Comparison of ENCODE assay signal across 19 cellular contexts in genomic region chrX:79117078-79117477, GRCh38. TPM values are rescaled to one million over a fixed set of nuclear protein-coding genes. Genes with fewer than 3 reads are reported as not detected.
DNase-seq lines count a peak whose midpoint lies in the region; ATAC-seq, FAIRE-seq and TF ChIP-seq lines count a peak whose summit lies in the region.
"Had no signal": no experiment of that assay in that cellular context is flagged by ENCODE, and none has a peak within 500 bp of the region (broad histone marks: within the 10 kb centered on the region; RNA-seq: fewer than 3 reads in every experiment).

No MANE protein-coding gene starts in this region.

- H3K4me1 Mint-ChIP-seq in activated naive CD4-positive, alpha-beta T cell treated with anti-CD3 and anti-CD28 coated beads for 36 hours (ENCODE audit: low read depth) = peaks cover 46% of the 10 kb centered on the region
- peaks cover 19% of the 10 kb centered on the region for H3K4me1 Mint-ChIP-seq in activated naive CD4-positive, alpha-beta T cell treated with anti-CD3 and anti-CD28 coated beads, Interleukin-2, amount 10 ng/mL, durations not matched to agents 7 days and 5 days
- H3K4me1 Mint-ChIP-seq in nephron progenitor cell = no peaks in the 10 kb centered on the region

- SMC1A ChIA-PET in GM12878 (lab: Charles Lee; ENCODE audit: uncharacterized antibody, unreplicated experiment) = interaction anchor here (1.4 to 12.3 kb wide), 3 partner anchors 9 to 19 kb away, joined by 3 to 128 read pairs (median 4); no protein-coding TSS in a partner anchor

- no peak overlapping the region for H2AFZ ChIP-seq in GM12878 (ENCODE audit: control insufficient read depth, low read depth, low read length)

- peaks cover 8% of the 10 kb centered on the region for H3K9me3 Mint-ChIP-seq in activated naive CD4-positive, alpha-beta T cell treated with anti-CD3 and anti-CD28 coated beads for 36 hours
- peaks cover 16% of the 10 kb centered on the region for H3K9me3 Mint-ChIP-seq in activated naive CD4-positive, alpha-beta T cell treated with anti-CD3 and anti-CD28 coated beads, Interleukin-2, amount 10 ng/mL, durations not matched to agents 7 days and 5 days
- peaks cover 21% of the 10 kb centered on the region for H3K9me3 Mint-ChIP-seq in nephron progenitor cell

- no TSS peak for BruUV-seq in GM12878 (replicated peaks; lab: Mats Ljungman, UMichigan)

- in situ Hi-C loops in GM12878 (cut with MboI) = no loop called here
- in situ Hi-C loops in GM13976 (cut with MboI; ENCODE audit: low sequenced_read_pairs, unreplicated experiment) = no loop called here

- POLR2A ChIA-PET in GM12878 (lab: Charles Lee) = interaction anchor here (0.6 kb wide), 1 partner anchor 1692 kb away, joined by 5 read pairs; no protein-coding TSS in a partner anchor

- no peak overlapping the region for H3K4me3 ChIP-seq in GM12878
- H3K4me3 ChIP-seq: pancreas, thyroid gland had no signal

- H3K27ac Mint-ChIP-seq in activated naive CD4-positive, alpha-beta T cell treated with anti-CD3 and anti-CD28 coated beads for 36 hours = no peak overlapping the region
- H3K27ac Mint-ChIP-seq in activated naive CD4-positive, alpha-beta T cell treated with anti-CD3 and anti-CD28 coated beads, Interleukin-2, amount 10 ng/mL, durations not matched to agents 7 days and 5 days = no peak overlapping the region
- no peak overlapping the region for H3K27ac Mint-ChIP-seq in nephron progenitor cell

- no peak overlapping the region for H3K4me2 ChIP-seq in GM12878 (ENCODE audit: control insufficient read depth, insufficient read depth)

- H4K20me1 ChIP-seq in GM12878 (ENCODE audit: control insufficient read depth, insufficient read depth) = no peaks in the 10 kb centered on the region

- no peaks in the 10 kb centered on the region for H3K4me1 ChIP-seq in GM12878 (ENCODE audit: control insufficient read depth, insufficient read depth, low read length)
- H3K4me1 ChIP-seq: pancreas, thyroid gland had no signal

- TF ChIP-seq CTCF in GM12878 (IDR thresholded peaks at IDR 0.05 in 2 of 3, conservative IDR thresholded peaks at IDR 0.05 in 1 of 3; ENCODE audit: control insufficient read depth in 2 of 3, extremely low read depth in 1 of 3, insufficient read depth in 1 of 3, low read depth in 3 of 3, low read length in 3 of 3) = no peak
- no peak for TF ChIP-seq CTCF in nephron progenitor cell (IDR thresholded peaks at IDR 0.05)
- no peak for TF ChIP-seq CTCF in GM13976 (IDR thresholded peaks at IDR 0.05; ENCODE audit: borderline replicate concordance, control extremely low read depth, extremely low read depth, insufficient read depth, missing control alignments)

- ATAC-seq in HG03565 (IDR thresholded peaks at IDR 0.05; ENCODE audit: unreplicated experiment) (peak; percentile 49), GM12878 (peak; percentile 98), HG03280 (IDR thresholded peaks at IDR 0.05; ENCODE audit: unreplicated experiment) (no peak)
- ATAC-seq: HepG2, pancreas had no signal

- H3K27ac ChIP-seq in GM12878 (ENCODE audit: control insufficient read depth, insufficient read depth) = no peak overlapping the region
- H3K27ac ChIP-seq: pancreas, thyroid gland had no signal

- H3K27me3 Mint-ChIP-seq in activated naive CD4-positive, alpha-beta T cell treated with anti-CD3 and anti-CD28 coated beads for 36 hours (ENCODE audit: low read depth) = no peaks in the 10 kb centered on the region
- no peaks in the 10 kb centered on the region for H3K27me3 Mint-ChIP-seq in activated naive CD4-positive, alpha-beta T cell treated with anti-CD3 and anti-CD28 coated beads, Interleukin-2, amount 10 ng/mL, durations not matched to agents 7 days and 5 days
- H3K27me3 Mint-ChIP-seq in nephron progenitor cell (ENCODE audit: low read depth, poor library complexity) = peaks cover 4% of the 10 kb centered on the region

- no peak for FAIRE-seq in GM12878 (lab: Jason Lieb, UNC)
- FAIRE-seq: frontal cortex, HepG2, pancreas had no signal

- peak overlapping the region; percentile 52 for H3K4me3 Mint-ChIP-seq in activated naive CD4-positive, alpha-beta T cell treated with anti-CD3 and anti-CD28 coated beads for 36 hours
- no peak overlapping the region for H3K4me3 Mint-ChIP-seq in activated naive CD4-positive, alpha-beta T cell treated with anti-CD3 and anti-CD28 coated beads, Interleukin-2, amount 10 ng/mL, durations not matched to agents 7 days and 5 days
- no peak overlapping the region for H3K4me3 Mint-ChIP-seq in nephron progenitor cell

- CTCF ChIA-PET in activated naive CD4-positive, alpha-beta T cell treated with anti-CD3 and anti-CD28 coated beads for 36 hours (lab: Charles Lee) = no interaction called here
- CTCF ChIA-PET in activated naive CD4-positive, alpha-beta T cell treated with anti-CD3 and anti-CD28 coated beads, Interleukin-2, amount 10 ng/mL, durations not matched to agents 7 days and 5 days (lab: Charles Lee) = no interaction called here
- CTCF ChIA-PET in GM12878 (lab: Yijun Ruan, JAX) = interaction anchor here (1.3 kb wide), 1 partner anchor 9 kb away, joined by 3 read pairs; no protein-coding TSS in a partner anchor

- intact Hi-C loops in activated naive CD4-positive, alpha-beta T cell treated with anti-CD3 and anti-CD28 coated beads for 36 hours (cut with micrococcal nuclease) = loop anchor here (2.0 kb wide), 1 partner anchor 18 kb away; no protein-coding TSS in a partner anchor
- intact Hi-C loops in GM12878 (cut with micrococcal nuclease; ENCODE audit: unreplicated experiment) = no loop called here

- WGBS in GM12878 (ENCODE audit: insufficient coverage, insufficient replicate concordance, low lambda C conversion rate, missing lambda C conversion rate) = 5% methylated on average over 1 of the region's 1 CpG

- H3K9ac ChIP-seq in GM12878 (ENCODE audit: control insufficient read depth, insufficient read depth, low read length) = no peak overlapping the region

- no peak for TF ChIP-seq POLR2A in GM12878 (IDR thresholded peaks at IDR 0.05; ENCODE audit: low read depth, low read length)

- TF ChIP-seq EP300 in GM12878 (IDR thresholded peaks at IDR 0.05; ENCODE audit: borderline replicate concordance in 1 of 2, control insufficient read depth in 1 of 2, low read depth in 2 of 2, low read length in 2 of 2) = no peak

- RAD21 ChIA-PET in GM12878 (lab: Charles Lee; ENCODE audit: unreplicated experiment) = interaction anchor here (1.3 kb wide), 1 partner anchor 25 kb away, joined by 3 read pairs; no protein-coding TSS in a partner anchor

- H3K27me3 ChIP-seq in GM12878 (replicated peaks in 1 of 2; ENCODE audit: control insufficient read depth in 2 of 2, insufficient read depth in 2 of 2, low read length in 1 of 2) = no peaks in the 10 kb centered on the region
- H3K27me3 ChIP-seq: thyroid gland had no signal

- H3K9me3 ChIP-seq in GM12878 (replicated peaks; ENCODE audit: control insufficient read depth, insufficient read depth, low read length) = peaks cover 10% of the 10 kb centered on the region; the same call in 2 of the 3 replicates
- H3K9me3 ChIP-seq: pancreas, thyroid gland had no signal

- H3K79me2 ChIP-seq in GM12878 (ENCODE audit: control insufficient read depth, insufficient read depth, low read length) = no peaks in the 10 kb centered on the region

- no peak for DNase-seq in activated naive CD4-positive, alpha-beta T cell treated with anti-CD3 and anti-CD28 coated beads for 36 hours
- no peak for DNase-seq in activated naive CD4-positive, alpha-beta T cell treated with anti-CD3 and anti-CD28 coated beads, Interleukin-2, amount 10 ng/mL, durations not matched to agents 7 days and 5 days
- DNase-seq in GM12878 (ENCODE audit: low read depth, low spot score) (no peak), nephron progenitor cell (no peak), cerebellum (ENCODE audit: low spot score) (no peak), GM13976 (ENCODE audit: low spot score) (no peak)
- DNase-seq: activated gamma-delta T cell; DMS 273 treated with DMSO at 0.1 percent for 48 hours; effector memory CD4-positive, alpha-beta T cell; H7; mesendoderm; NCI-H1417 treated with DMSO at 0.1 percent for 48 hours; NCI-H446 treated with DMSO at 0.1 percent for 48 hours; pancreas; thyroid gland had no signal

- no peak for TF ChIP-seq RAD21 in GM12878 (IDR thresholded peaks at IDR 0.05; ENCODE audit: insufficient read depth, low read depth, low read length)

- H3K36me3 ChIP-seq in GM12878 (ENCODE audit: control insufficient read depth in 2 of 2, insufficient read depth in 2 of 2, low read length in 1 of 2) = no peaks in the 10 kb centered on the region
- H3K36me3 ChIP-seq: pancreas, thyroid gland had no signal

- peaks cover 10% of the 10 kb centered on the region for H3K36me3 Mint-ChIP-seq in activated naive CD4-positive, alpha-beta T cell treated with anti-CD3 and anti-CD28 coated beads for 36 hours (ENCODE audit: low read depth)
- peaks cover 2% of the 10 kb centered on the region for H3K36me3 Mint-ChIP-seq in activated naive CD4-positive, alpha-beta T cell treated with anti-CD3 and anti-CD28 coated beads, Interleukin-2, amount 10 ng/mL, durations not matched to agents 7 days and 5 days
- no peaks in the 10 kb centered on the region for H3K36me3 Mint-ChIP-seq in nephron progenitor cell (ENCODE audit: low read depth)

TF ChIP-seq in GM12878, 131 proteins besides CTCF, POLR2A, EP300 and RAD21:
- peak; percentile 43 for TF ChIP-seq RUNX3 (IDR thresholded peaks at IDR 0.05; ENCODE audit: low read length)
- TF ChIP-seq MYC (IDR thresholded peaks at IDR 0.05; ENCODE audit: insufficient read depth, insufficient read length, insufficient replicate concordance, low read length, severe bottlenecking) = no peak
- peak; percentile 32; the same call in 1 of the 2 replicates for TF ChIP-seq MTA2 (IDR thresholded peaks at IDR 0.05; ENCODE audit: low read depth)

RNA-seq across cellular contexts. Expression of gene GPR174, which starts 27.4 kb away (rescaled TPM):
- total RNA-seq in activated naive CD4-positive, alpha-beta T cell treated with anti-CD3 and anti-CD28 coated beads for 36 hours = 1 to 10 TPM; 9.0 TPM
- total RNA-seq in GM12878 (2013; cell fraction: nucleolus; rRNA removed) = 163 and 164 TPM in 2 replicates
- 6.6 and 7.7 TPM in 2 replicates for total RNA-seq in GM12878 (2014; rRNA removed)
- 6.4 and 7.4 TPM in 2 replicates for total RNA-seq in GM12878 (2014; rRNA removed; fragmentation: Illumina TruSeq; extraction: Trizol)
- total RNA-seq in GM12878 (2021) = 5.5 and 5.7 TPM in 2 replicates
- polyA plus RNA-seq in GM12878 (2011; ENCODE audit: low read depth) = 4.6 TPM
- polyA plus RNA-seq in GM12878 (2011; rRNA removed) = 116 and 118 TPM in 2 replicates
- 68.1 and 86.2 TPM in 2 replicates for polyA plus RNA-seq in GM12878 (2011; cell fraction: cytosol; rRNA removed)
- 84.7 and 106 TPM in 2 replicates for polyA plus RNA-seq in GM12878 (2011; cell fraction: nucleus; rRNA removed)
- polyA plus RNA-seq in GM12878 (2012) = 3.7 and 3.9 TPM in 2 replicates
- polyA plus RNA-seq in GM12878 (2014; fragmentation: Illumina TruSeq; extraction: Trizol) = 6.8 and 7.4 TPM in 2 replicates
- polyA plus RNA-seq in GM12878 (2014; fragmentation: Nextera tagmentation; extraction: Ambion mirVana) = 1 to 10 TPM; 1.2 to 1.3 TPM
- 4.1 and 5.2 TPM in 2 replicates for polyA plus RNA-seq in GM12878 (2014; rRNA removed)
- 1 to 10 TPM; 2.5 to 2.9 TPM for polyA plus RNA-seq in GM12878 (2016; fragmentation: Nextera tagmentation; extraction: Ambion mirVana)
- 406 and 510 TPM in 2 replicates for polyA minus RNA-seq in GM12878 (2011; rRNA and poly(A)+ RNA removed)
- polyA minus RNA-seq in GM12878 (2011; cell fraction: cytosol; rRNA and poly(A)+ RNA removed) = 58.7 and 63.0 TPM in 2 replicates
- polyA minus RNA-seq in GM12878 (2011; cell fraction: nucleus; rRNA and poly(A)+ RNA removed) = 182 and 202 TPM in 2 replicates
- 0.09 TPM for total RNA-seq in cerebellum
- total RNA-seq: frontal cortex, H7, HepG2 had no signal
- polyA plus RNA-seq: HepG2 had no signal
